In genomic region chr17:77320046-77320445, GRCh38 we compare ENCODE assay signal across 8 cellular contexts.
DNase-seq lines count a peak whose midpoint lies in the region; ATAC-seq and TF ChIP-seq lines count a peak whose summit lies in the region.

No MANE protein-coding gene starts in this region.

- no peak for TF ChIP-seq POLR2A in spleen (IDR thresholded peaks at IDR 0.05)
- no peak for TF ChIP-seq POLR2A in erythroblast (IDR thresholded peaks at IDR 0.05; ENCODE audit: low read length)

- peaks cover 45% of the 10 kb centered on the region for H3K79me2 ChIP-seq in GM23248 (ENCODE audit: insufficient read depth)

- ATAC-seq in foreskin keratinocyte, result no peak
- no peak for ATAC-seq in GM21619 (IDR thresholded peaks at IDR 0.05; ENCODE audit: unreplicated experiment)

- no peak for TF ChIP-seq CTCF in foreskin keratinocyte (conservative IDR thresholded peaks at IDR 0.05)
- TF ChIP-seq CTCF in spleen (IDR thresholded peaks at IDR 0.05 in 8 of 11, conservative IDR thresholded peaks at IDR 0.05 in 3 of 11), result no peak

- H3K4me1 ChIP-seq in GM23248 (ENCODE audit: insufficient read depth), result peaks cover 39% of the 10 kb centered on the region
- H3K4me1 ChIP-seq in SJSA1 (replicated peaks), result peaks cover 66% of the 10 kb centered on the region
- peaks cover 14% of the 10 kb centered on the region for H3K4me1 ChIP-seq in foreskin keratinocyte
- H3K4me1 ChIP-seq in spleen, result peaks cover 58 to 99% (median 93%) of the 10 kb centered on the region in 6 donors

- peak overlapping the region; percentile 91 for H3K4me3 ChIP-seq in GM23248
- H3K4me3 ChIP-seq in SJSA1, result peak overlapping the region; percentile 49
- peak overlapping the region; percentile 33 to 70 (median 42) for H3K4me3 ChIP-seq in spleen

- peaks cover 45% of the 10 kb centered on the region for H3F3A ChIP-seq in GM23248 (ENCODE audit: insufficient read depth)

- peak overlapping the region; percentile 99 for H3K27ac ChIP-seq in GM23248
- H3K27ac ChIP-seq in SJSA1, result peak overlapping the region; percentile 92
- peak overlapping the region; percentile 98 for H3K27ac ChIP-seq in foreskin keratinocyte
- peak overlapping the region; percentile 79 to 97 (median 89) for H3K27ac ChIP-seq in spleen

- H3K9me3 ChIP-seq in GM23248 (ENCODE audit: low read depth), result no peaks in the 10 kb centered on the region
- H3K9me3 ChIP-seq in SJSA1 (replicated peaks), result no peaks in the 10 kb centered on the region
- H3K9me3 ChIP-seq in spleen, result no peaks in the 10 kb centered on the region

- H2AFZ ChIP-seq in GM23248, result 0 out of 2 replicates have a peak overlapping the region, but pooled peaks have one; percentile 43

- peak overlapping the region; percentile 99 for H3K9ac ChIP-seq in GM23248

- H3K9me2 ChIP-seq in GM23248 (ENCODE audit: insufficient read depth), result no peaks in the 10 kb centered on the region

- peak overlapping the region; percentile 94 for H3K4me2 ChIP-seq in GM23248 (ENCODE audit: unreplicated experiment)

- H4K20me1 ChIP-seq in GM23248 (ENCODE audit: insufficient read depth), result no peaks in the 10 kb centered on the region

- peak; percentile 77 for DNase-seq in GM23248
- DNase-seq in SJSA1 (ENCODE audit: low read depth in 1 of 2, low spot score in 2 of 2), result no peak
- peak in 1 of 2 donors; percentile 42 for DNase-seq in foreskin keratinocyte
- DNase-seq in spleen, result peak; percentile 74
- DNase-seq in erythroblast (lab: John Stamatoyannopoulos, UW), result no peak
- no peak for DNase-seq in T-helper 9 cell
- no peak for DNase-seq in activated gamma-delta T cell treated with Interleukin-2 at 50 U/mL for 16 hours

- in situ Hi-C loops in GM23248 (cut with MboI), result loop anchor here (10.0 kb wide), 1 partner anchor 175 kb away; no protein-coding TSS in a partner anchor

- WGBS in GM23248 (ENCODE audit: low coverage in 1 of 2, low lambda C conversion rate in 2 of 2, missing lambda C conversion rate in 2 of 2), 2 experiments, result 0 to 2% methylated on average over 13 to 18 of the region's 18 CpGs
- WGBS in spleen, 5 donors, result 27 to 60% (median 46%) methylated on average over 18 of the region's 18 CpGs

- intact Hi-C loops in spleen (cut with DNase I; ENCODE audit: low total_unique reads), result no loop called here

- H3K36me3 ChIP-seq in GM23248 (ENCODE audit: low read depth) (no peaks in the 10 kb centered on the region), SJSA1 (peaks cover 24% of the 10 kb centered on the region), spleen (no peaks in the 10 kb centered on the region)

- H3K27me3 ChIP-seq in GM23248 (replicated peaks; ENCODE audit: insufficient read depth) (no peaks in the 10 kb centered on the region), SJSA1 (replicated peaks) (no peaks in the 10 kb centered on the region), foreskin keratinocyte (no peaks in the 10 kb centered on the region), spleen (replicated peaks in 1 of 7) (no peaks in the 10 kb centered on the region)

Comparison
In these comparisons a context has a peak if more than half of its experiments do, and no peak if none do; other contexts are left out.
1. DNase-seq: peak in GM23248 (single experiment) and spleen (single experiment); none in SJSA1 (0 of 2), erythroblast (0 of 2), T-helper 9 cell (single experiment) and activated gamma-delta T cell treated with Interleukin-2 at 50 U/mL for 16 hours (single experiment).
2. Peak in every context shown above with its lines, with median percentiles within 50 percentile points of each other: H3K27ac ChIP-seq and H3K4me3 ChIP-seq.